Comparison of ENCODE assay signal across 1 cellular context in genomic region chr6:336159-337114, GRCh38.
A peak's percentile ranks its signal among the peaks of the same experiment; 100 is the strongest.
TF ChIP-seq lines count a peak whose summit lies in the region.

No MANE protein-coding gene starts in this region.

TF ChIP-seq in HepG2, 621 proteins besides CTCF, POLR2A, EP300 and RAD21 (continued from another document):
- TF ChIP-seq IRF9 (CRISPR knock-in tag; IDR thresholded peaks at IDR 0.05; ENCODE audit: borderline replicate concordance): no peak
- no peak for TF ChIP-seq ZNF891 (CRISPR knock-in tag; IDR thresholded peaks at IDR 0.05)
- TF ChIP-seq ZNF605 (CRISPR knock-in tag; IDR thresholded peaks at IDR 0.05): 0 out of 2 replicates have a peak, but pooled peaks have one; percentile 40
